Comparison of ENCODE assay signal across 8 cellular contexts in genomic region chr7:101217388-101218235, GRCh38. TPM values are rescaled to one million over a fixed set of nuclear protein-coding genes. Genes with fewer than 3 reads are reported as not detected.
DNase-seq lines count a peak whose midpoint lies in the region; ATAC-seq and TF ChIP-seq lines count a peak whose summit lies in the region.

PLOD3 (minus strand) TSS chr7:101217581; CDS start chr7:101217274, 307 bp downstream.
ZNHIT1 (plus strand) TSS chr7:101218165; CDS start chr7:101218196, 31 bp downstream.

- TF ChIP-seq POLR2A in transverse colon (IDR thresholded peaks at IDR 0.05) = peak; percentile 64

- peaks cover 12% of the 10 kb centered on the region for H3K36me3 Mint-ChIP-seq in T-cell

- no peaks in the 10 kb centered on the region for H3K27me3 Mint-ChIP-seq in T-cell

- no peak within 1 kb of the TSS for H2BK12ac ChIP-seq in trophoblast cell (ENCODE audit: low read length)

- H3K27me3 ChIP-seq in trophoblast cell (ENCODE audit: insufficient read depth, low read length) (no peaks in the 10 kb centered on the region), transverse colon (no peaks in the 10 kb centered on the region)

- H3K4me3 ChIP-seq in GM12875 (ENCODE audit: low read depth, low read length) (peak within 1 kb of the TSS; percentile 72), trophoblast cell (ENCODE audit: low read depth, low read length) (peak within 1 kb of the TSS; percentile 85), transverse colon (peak within 1 kb of the TSS; percentile 73 to 96 (median 78))

- ATAC-seq in HG02840 (IDR thresholded peaks at IDR 0.05; ENCODE audit: low FRiP score, unreplicated experiment) = peak; percentile 64
- ATAC-seq in T-cell (replicated peaks in 1 of 4) = peak; percentile 70 to 84 (median 74)

- intact Hi-C loops in cardiac septum (cut with DNase I) (loop anchor here (5.0 kb wide), 1 partner anchor 35 kb away; no protein-coding TSS in a partner anchor), transverse colon (cut with DNase I; ENCODE audit: low total_unique reads) (no loop called here)

- peak within 1 kb of the TSS; percentile 91 for H4K91ac ChIP-seq in trophoblast cell (ENCODE audit: low read depth, low read length)

- H2BK5ac ChIP-seq in trophoblast cell (ENCODE audit: low read depth, low read length, poor library complexity) = peak within 1 kb of the TSS; percentile 77

- DNase-seq in NCI-H1436 treated with DMSO at 0.1 percent for 48 hours (lab: John Stamatoyannopoulos, UW) = peak; percentile 91
- peak; percentile 88 to 98 (median 94) for DNase-seq in T-cell
- peak; percentile 96 for DNase-seq in cardiac septum (ENCODE audit: low spot score)
- peak; percentile 96 to 100 for DNase-seq in trophoblast cell
- DNase-seq in transverse colon = peak; percentile 98

- H3K4me3 Mint-ChIP-seq in T-cell = peak within 1 kb of the TSS; percentile 90 to 96 (median 95)

- CTCF ChIA-PET in T-cell (lab: Charles Lee) = interaction anchor here (0.5 to 4.6 kb wide), 17 partner anchors 9 to 512 kb away, joined by 3 to 39 read pairs (median 5); partner anchors contain the start of gene FIS1 (in 1 of the 2)

- H2BK120ac ChIP-seq in trophoblast cell (ENCODE audit: insufficient read depth, low read length, poor library complexity) = peak within 1 kb of the TSS; percentile 74

- peak within 1 kb of the TSS; percentile 77 for H3K4me2 ChIP-seq in trophoblast cell (ENCODE audit: low read length)

- H3K4me1 Mint-ChIP-seq in T-cell = peaks cover 45 to 57% (median 51%) of the 10 kb centered on the region in 3 donors

- in situ Hi-C loops in transverse colon (cut with MboI; ENCODE audit: low pct_ligation_motif_present in 1 of 4, low pct_unique_long_range_greater_than_20kb in 1 of 4, low sequenced_read_pairs in 3 of 4) = no loop called here

- no peak within 1 kb of the TSS for H3K23ac ChIP-seq in trophoblast cell (ENCODE audit: low read length)

- H3K79me1 ChIP-seq in trophoblast cell (ENCODE audit: low read length) = peaks cover 13% of the 10 kb centered on the region

- H3K9ac ChIP-seq in trophoblast cell (ENCODE audit: low read length) = peak within 1 kb of the TSS; percentile 83

- H3K4me1 ChIP-seq in trophoblast cell (ENCODE audit: control insufficient read depth in 1 of 2, insufficient read depth in 2 of 2, low read length in 2 of 2) (peaks cover 10 to 16% of the 10 kb centered on the region in 2 experiments), transverse colon (peaks cover 16 to 36% (median 27%) of the 10 kb centered on the region in 4 donors)

- TF ChIP-seq CTCF in GM12875 (IDR thresholded peaks at IDR 0.05; ENCODE audit: borderline replicate concordance, insufficient read depth, low read depth, low read length) (no peak), transverse colon (IDR thresholded peaks at IDR 0.05) (peak in 3 of 5 experiments; percentile 11 to 36 (median 20))

- H3K14ac ChIP-seq in trophoblast cell (ENCODE audit: low read length) = peak within 1 kb of the TSS; percentile 83

- H3K9me3 ChIP-seq in trophoblast cell (ENCODE audit: insufficient read depth, low read depth, low read length) (no peaks in the 10 kb centered on the region), transverse colon (no peaks in the 10 kb centered on the region)

- no peaks in the 10 kb centered on the region for H3K9me3 Mint-ChIP-seq in T-cell

- peak within 1 kb of the TSS; percentile 81 to 86 for H3K27ac Mint-ChIP-seq in T-cell

- H3K4ac ChIP-seq in trophoblast cell (ENCODE audit: low read depth, low read length) = peak within 1 kb of the TSS; percentile 80

- 0 to 1% (median 1%) methylated on average over 51 to 57 of the region's 57 CpGs for WGBS in adipose tissue, 3 donors
- no CpG with 5 or more reads among the region's 57 CpGs for WGBS in trophoblast cell (ENCODE audit: extremely low coverage, insufficient coverage, insufficient read length)
- WGBS in transverse colon (ENCODE audit: low coverage in 1 of 2), 2 donors = 1 to 5% methylated on average over 3 to 57 of the region's 57 CpGs

- H3K79me2 ChIP-seq in trophoblast cell (ENCODE audit: control insufficient read depth, insufficient read depth, low read length, poor library complexity) = peaks cover 13% of the 10 kb centered on the region

- H2AFZ ChIP-seq in trophoblast cell (ENCODE audit: insufficient read depth, low read length, poor library complexity) = peak within 1 kb of the TSS; percentile 83

- peak within 1 kb of the TSS; percentile 83 for H4K8ac ChIP-seq in trophoblast cell (ENCODE audit: low read depth, low read length)

- peak within 1 kb of the TSS; percentile 67 for H2AK5ac ChIP-seq in trophoblast cell (ENCODE audit: low read length)

- TF ChIP-seq EP300 in transverse colon (IDR thresholded peaks at IDR 0.05; ENCODE audit: low read depth) = no peak

- POLR2A ChIA-PET in T-cell (lab: Charles Lee) = interaction anchor here in 1 of 2 donors (0.6 to 1.8 kb wide), 10 partner anchors 27 to 1809 kb away, joined by 3 to 11 read pairs (median 3); partner anchors contain the start of genes BUD31, FIS1, IFT22 and VGF

- H3K27ac ChIP-seq in adipose tissue (ENCODE audit: low read depth, low read length) (no peak within 1 kb of the TSS), trophoblast cell (ENCODE audit: low read depth, low read length) (peak within 1 kb of the TSS; percentile 82), transverse colon (peak within 1 kb of the TSS; percentile 90 to 97 (median 96))

- peak within 1 kb of the TSS; percentile 84 for H3K18ac ChIP-seq in trophoblast cell (ENCODE audit: low read length)

- H4K12ac ChIP-seq in trophoblast cell (ENCODE audit: low read depth, low read length) = peak within 1 kb of the TSS; percentile 78

- H3K36me3 ChIP-seq in trophoblast cell (ENCODE audit: control insufficient read depth in 1 of 2, insufficient read depth in 2 of 2, low read length in 2 of 2) (peaks cover 7 to 20% of the 10 kb centered on the region in 2 experiments), transverse colon (peaks cover 0 to 9% (median under 1%) of the 10 kb centered on the region in 4 donors)

RNA-seq across cellular contexts. Expression of gene PLOD3, which starts in this region (rescaled TPM):
- total RNA-seq in T-cell = 10 to 100 TPM; 27.7 to 74.2 (median 58.8) TPM
- polyA plus RNA-seq in adipose tissue = 10 to 100 TPM; 34.0 to 49.1 (median 48.6) TPM
- total RNA-seq in cardiac septum = 43.9 TPM
- 72.0 and 76.5 TPM in 2 replicates for polyA plus RNA-seq in trophoblast cell (2013)
- 10 to 100 TPM; 48.4 to 81.2 (median 60.8) TPM for total RNA-seq in transverse colon

RNA-seq across cellular contexts. Expression of gene ZNHIT1, which starts in this region (rescaled TPM):
- 10 to 100 TPM; 32.9 to 54.1 (median 50.4) TPM for total RNA-seq in T-cell
- polyA plus RNA-seq in adipose tissue = 100 to 1,000 TPM in 2 of 3 donors, 10 to 100 TPM in 1; 51.5 to 140 (median 100) TPM
- total RNA-seq in cardiac septum = 50.1 TPM
- polyA plus RNA-seq in trophoblast cell (2013) = 69.1 and 70.0 TPM in 2 replicates
- 100 to 1,000 TPM in 1 of 4 donors, 10 to 100 TPM in 3; 50.5 to 106 (median 78.2) TPM for total RNA-seq in transverse colon
